8 cellular contexts compared by ENCODE assay signal in the genomic region with DNA sequence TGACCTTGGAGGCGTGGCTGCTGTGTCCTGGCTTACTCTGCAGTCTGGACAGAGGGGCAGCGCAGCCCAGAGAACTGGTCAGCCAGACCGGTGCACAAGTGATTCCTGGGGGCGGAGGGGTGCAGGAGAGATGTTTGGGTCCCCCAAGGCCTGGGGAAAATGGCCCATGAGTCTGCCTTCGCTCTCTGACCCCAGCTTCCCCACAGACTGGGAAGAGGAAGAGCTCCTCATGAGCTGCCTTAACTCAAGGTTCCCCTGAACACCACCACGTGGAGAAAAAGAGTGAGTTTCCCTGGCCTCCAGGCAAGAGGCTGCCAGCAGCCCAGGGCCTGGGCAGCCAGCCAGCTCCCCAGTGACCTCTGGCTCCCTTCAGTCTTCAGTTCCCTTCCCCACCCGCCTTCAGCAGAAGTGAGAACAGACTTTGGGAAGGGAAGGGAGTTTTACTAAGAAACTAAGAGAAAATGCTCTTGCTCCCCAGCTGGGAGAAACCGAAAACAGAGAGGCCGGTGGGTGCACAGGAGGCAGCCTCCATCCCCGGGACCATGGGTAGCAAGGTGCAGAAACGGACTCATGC. TPM values are rescaled to one million over a fixed set of nuclear protein-coding genes. Genes with fewer than 3 reads are reported as not detected.
DNase-seq lines count a peak whose midpoint lies in the region; ATAC-seq and TF ChIP-seq lines count a peak whose summit lies in the region.

No MANE protein-coding gene starts in this region.

- intact Hi-C loops in dorsolateral prefrontal cortex (cut with DNase I), result no loop called here

- H3K4me1 ChIP-seq in mucosa of stomach (ENCODE audit: control insufficient read depth, insufficient read depth, low read length), result peaks cover 73% of the 10 kb centered on the region

- H3K9me3 ChIP-seq in mucosa of stomach (ENCODE audit: control insufficient read depth, low read length), result no peaks in the 10 kb centered on the region

- TF ChIP-seq CTCF in GM12865 (IDR thresholded peaks at IDR 0.05; ENCODE audit: insufficient read depth, low read depth, low read length, missing control alignments) (no peak), dorsolateral prefrontal cortex (IDR thresholded peaks at IDR 0.05 in 54 of 56, conservative IDR thresholded peaks at IDR 0.05 in 2 of 56; ENCODE audit: low read depth in 1 of 56, partially characterized antibody in 56 of 56) (peak in 3 of 56 donors; percentile 9 to 12 (median 10))

- no peak for ATAC-seq in GM21786 (IDR thresholded peaks at IDR 0.05; ENCODE audit: unreplicated experiment)

- H3K4me3 ChIP-seq in GM12865 (ENCODE audit: low read depth, low read length) (no peak overlapping the region), dorsolateral prefrontal cortex (peak overlapping the region in 3 of 59 donors; percentile 2 to 21 (median 9)), mucosa of stomach (ENCODE audit: low read length) (no peak overlapping the region)

- peak overlapping the region in 55 of 59 donors; percentile 20 to 86 (median 74) for H3K27ac ChIP-seq in dorsolateral prefrontal cortex

- H3K36me3 ChIP-seq in mucosa of stomach (ENCODE audit: control insufficient read depth, insufficient read depth, low read length), result no peaks in the 10 kb centered on the region

- H3K27me3 ChIP-seq in dorsolateral prefrontal cortex, result no peaks in the 10 kb centered on the region
- no peaks in the 10 kb centered on the region for H3K27me3 ChIP-seq in mucosa of stomach (ENCODE audit: control insufficient read depth, insufficient read depth, low read length)

- peak overlapping the region; percentile 39 for H3K9ac ChIP-seq in mucosa of stomach (ENCODE audit: low read length)

- peak; percentile 73 for DNase-seq in GM12865 (ENCODE audit: low read depth)
- DNase-seq in NOMO-1 treated with dmso at 0.1 percent for 144 hours (lab: John Stamatoyannopoulos, UW; ENCODE audit: unreplicated experiment), result peak; percentile 77
- peak in 7 of 10 donors; percentile 50 to 74 (median 67) for DNase-seq in dorsolateral prefrontal cortex
- no peak for DNase-seq in NAMALWA (ENCODE audit: low spot score)
- DNase-seq in NCI-H1048 (lab: John Stamatoyannopoulos, UW), result no peak
- DNase-seq in NCI-H146 treated with DMSO at 0.1 percent for 48 hours (lab: John Stamatoyannopoulos, UW; ENCODE audit: unreplicated experiment), result no peak

RNA-seq across cellular contexts. Expression of gene C17orf99, which starts 2.0 kb away (rescaled TPM):
- total RNA-seq in dorsolateral prefrontal cortex, result 1 to 10 TPM in 2 of 120 experiments, under 1 TPM in 9, not detected in 109; 0.18 to 1.9 (median 0.31) TPM

RNA-seq across cellular contexts. Expression of gene TMC8, which starts 13.7 kb away (rescaled TPM):
- total RNA-seq in dorsolateral prefrontal cortex, result 10 to 100 TPM in 18 of 120 experiments, 1 to 10 TPM in 101, under 1 TPM in 1; 0.90 to 20.9 (median 6.7) TPM

RNA-seq across cellular contexts. Expression of gene TMC6, which starts 15.7 kb away (rescaled TPM):
- 100 to 1,000 TPM in 45 of 120 experiments, 10 to 100 TPM in 75; 17.3 to 352 (median 81.1) TPM for total RNA-seq in dorsolateral prefrontal cortex

RNA-seq across cellular contexts. Expression of gene SYNGR2, which starts 24.1 kb away (rescaled TPM):
- total RNA-seq in dorsolateral prefrontal cortex, result 100 to 1,000 TPM in 3 of 120 experiments, 10 to 100 TPM in 117; 19.6 to 122 (median 45.6) TPM

RNA-seq across cellular contexts. Expression of gene TK1, which starts 42.6 kb away (rescaled TPM):
- total RNA-seq in dorsolateral prefrontal cortex, result 1 to 10 TPM in 109 of 120 experiments, under 1 TPM in 11; 0.55 to 5.6 (median 1.9) TPM

Comparison
In these comparisons a context has a peak if more than half of its experiments do, and no peak if none do; other contexts are left out.
1. DNase-seq: peak in GM12865 (single experiment), NOMO-1 treated with dmso at 0.1 percent for 144 hours (single experiment) and dorsolateral prefrontal cortex (7 of 10); none in NAMALWA (single experiment), NCI-H1048 (single experiment) and NCI-H146 treated with DMSO at 0.1 percent for 48 hours (single experiment).